Comparison of ENCODE assay signal across 8 cellular contexts in the genomic region with DNA sequence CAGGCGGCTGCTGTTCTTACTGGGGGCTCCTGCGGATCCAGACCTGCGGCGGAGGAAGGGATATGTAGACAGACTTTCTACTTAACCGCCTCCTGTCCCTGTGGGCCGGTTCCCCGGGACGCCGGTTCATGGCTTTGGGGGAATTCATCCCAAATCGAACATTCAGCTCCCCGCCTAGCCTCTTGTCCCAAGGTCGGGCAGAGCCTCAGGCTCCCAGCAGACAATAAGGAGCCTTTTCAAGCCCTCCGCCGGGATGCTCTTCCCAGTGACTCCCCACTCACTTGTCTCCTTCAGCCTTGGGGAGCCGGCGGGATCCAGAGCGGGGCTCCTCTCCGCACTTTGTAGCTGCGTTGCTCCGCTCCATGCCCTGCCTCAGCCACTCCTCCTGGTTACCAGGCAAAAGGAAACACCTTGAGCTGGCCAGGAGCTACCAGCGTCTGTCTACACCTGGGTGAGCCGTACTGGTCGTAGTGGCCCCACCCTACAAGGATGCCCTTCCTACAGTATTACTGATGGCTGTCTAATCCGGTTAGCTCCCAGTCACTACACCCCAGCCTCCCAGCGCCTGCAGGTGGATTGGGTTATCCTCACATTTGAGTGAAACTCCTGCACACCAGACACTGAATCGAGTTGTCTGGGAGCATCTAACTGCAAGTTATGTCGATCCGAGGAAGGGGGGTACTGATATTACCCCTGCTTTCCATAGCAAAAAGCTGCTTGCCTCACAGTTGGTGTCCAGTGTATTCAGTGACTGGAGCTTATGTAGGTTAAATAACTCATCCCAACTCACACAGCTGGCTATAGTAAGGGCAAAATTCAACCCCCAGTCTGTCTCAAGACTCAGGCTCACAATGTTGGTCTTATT. TPM values are rescaled to one million over a fixed set of nuclear protein-coding genes. Genes with fewer than 3 reads are reported as not detected.
DNase-seq lines count a peak whose midpoint lies in the region; ATAC-seq and TF ChIP-seq lines count a peak whose summit lies in the region.

A gene with protein sequence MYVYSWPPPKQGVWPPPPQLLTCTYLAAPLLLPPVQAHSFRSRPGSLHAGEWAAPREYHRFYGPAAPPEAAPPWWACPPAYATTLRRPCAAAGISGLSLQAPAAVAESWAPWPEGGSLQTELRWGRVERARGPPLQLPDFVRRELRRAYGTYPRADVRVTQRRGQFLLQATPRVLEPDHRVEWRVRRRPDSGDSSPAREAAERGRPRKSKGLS (minus strand): TSS at position 439 of the 865 bp plus-strand sequence. CDS start 450 bp downstream, outside the sequence.

- WGBS in mesenchymal stem cell, result 44% methylated on average over 28 of the region's 28 CpGs
- 30% methylated on average over 28 of the region's 28 CpGs for WGBS in urinary bladder

- peak within 1 kb of the TSS; percentile 96 for H4K8ac ChIP-seq in mesenchymal stem cell (ENCODE audit: low read length)

- no peak for ATAC-seq in CD4-positive, CD25-positive, alpha-beta regulatory T cell (ENCODE audit: low read depth in 2 of 2)
- ATAC-seq in HG02642 (IDR thresholded peaks at IDR 0.05; ENCODE audit: poor library complexity, unreplicated experiment), result no peak
- ATAC-seq in GM21529 (IDR thresholded peaks at IDR 0.05; ENCODE audit: unreplicated experiment), result no peak

- H4K91ac ChIP-seq in mesenchymal stem cell (ENCODE audit: low read length), result peak within 1 kb of the TSS; percentile 57

- peak within 1 kb of the TSS; percentile 44 for H3K4me3 ChIP-seq in CD4-positive, CD25-positive, alpha-beta regulatory T cell (ENCODE audit: low read depth, low read length)
- H3K4me3 ChIP-seq in brain microvascular endothelial cell (ENCODE audit: low read depth, low read length) (peak within 1 kb of the TSS; percentile 70), mesenchymal stem cell (ENCODE audit: insufficient read depth in 1 of 2, low read depth in 1 of 2, low read length in 2 of 2) (peak within 1 kb of the TSS; percentile 88 to 93), urinary bladder (ENCODE audit: low read depth, low read length) (peak within 1 kb of the TSS; percentile 88)

- H3K27ac ChIP-seq in CD4-positive, CD25-positive, alpha-beta regulatory T cell (ENCODE audit: insufficient read depth, low read length, poor library complexity, severe bottlenecking), result peak within 1 kb of the TSS; percentile 86
- H3K27ac ChIP-seq in KOPT-K1 (ENCODE audit: low read depth, low read length, poor library complexity, severe bottlenecking) (peak within 1 kb of the TSS; percentile 83), brain microvascular endothelial cell (no peak within 1 kb of the TSS), mesenchymal stem cell (ENCODE audit: low read length, poor library complexity, severe bottlenecking) (no peak within 1 kb of the TSS), urinary bladder (ENCODE audit: low read depth) (peak within 1 kb of the TSS; percentile 68)

- H3K18ac ChIP-seq in mesenchymal stem cell (ENCODE audit: low read depth in 1 of 2, low read length in 2 of 2), result peak within 1 kb of the TSS; percentile 66 to 82

- peak within 1 kb of the TSS in 1 of 2 experiments; percentile 14 for H3K23ac ChIP-seq in mesenchymal stem cell (ENCODE audit: low read length in 2 of 2)

- peak within 1 kb of the TSS; percentile 55 for H2AFZ ChIP-seq in mesenchymal stem cell (ENCODE audit: low read depth, low read length)

- peaks cover 9 to 29% (median 18%) of the 10 kb centered on the region in 4 donors for H3K4me1 Mint-ChIP-seq in CD4-positive, CD25-positive, alpha-beta regulatory T cell

- in situ Hi-C loops in brain microvascular endothelial cell (cut with HindIII; ENCODE audit: low pct_ligation_motif_present, low sequenced_read_pairs), result no loop called here

- H3K4me2 ChIP-seq in mesenchymal stem cell (ENCODE audit: low read length, poor library complexity, severe bottlenecking), result peak within 1 kb of the TSS; percentile 83

- H2BK12ac ChIP-seq in mesenchymal stem cell (ENCODE audit: low read length in 2 of 2), result peak within 1 kb of the TSS; percentile 38 to 63

- peaks cover 4% of the 10 kb centered on the region for H3K27me3 Mint-ChIP-seq in CD4-positive, CD25-positive, alpha-beta regulatory T cell

- peaks cover 7% of the 10 kb centered on the region for H3K36me3 Mint-ChIP-seq in CD4-positive, CD25-positive, alpha-beta regulatory T cell

- peak within 1 kb of the TSS; percentile 11 for H2BK120ac ChIP-seq in mesenchymal stem cell (ENCODE audit: low read depth, low read length)

- H3K36me3 ChIP-seq in CD4-positive, CD25-positive, alpha-beta regulatory T cell (ENCODE audit: control insufficient read depth, insufficient read depth, low read length), result peaks cover 5% of the 10 kb centered on the region
- H3K36me3 ChIP-seq in KOPT-K1 (ENCODE audit: insufficient read depth, low read length), result peaks cover 47% of the 10 kb centered on the region
- no peaks in the 10 kb centered on the region for H3K36me3 ChIP-seq in brain microvascular endothelial cell (replicated peaks)
- peaks cover 0 to 7% of the 10 kb centered on the region in 2 experiments for H3K36me3 ChIP-seq in mesenchymal stem cell (ENCODE audit: control insufficient read depth in 1 of 2, insufficient read depth in 2 of 2, low read depth in 1 of 2, low read length in 2 of 2)
- H3K36me3 ChIP-seq in urinary bladder (ENCODE audit: insufficient read depth), result no peaks in the 10 kb centered on the region

- H3K9ac ChIP-seq in mesenchymal stem cell (ENCODE audit: low read length), result peak within 1 kb of the TSS; percentile 87

- TF ChIP-seq CTCF in brain microvascular endothelial cell (IDR thresholded peaks at IDR 0.05; ENCODE audit: low read depth, low read length, missing control alignments), result no peak

- H2AK5ac ChIP-seq in mesenchymal stem cell (ENCODE audit: low read length, severe bottlenecking), result no peak within 1 kb of the TSS

- H3K14ac ChIP-seq in mesenchymal stem cell (ENCODE audit: low read length in 2 of 2), result peak within 1 kb of the TSS in 1 of 2 experiments; percentile 91

- peak within 1 kb of the TSS; percentile 95 for H2BK15ac ChIP-seq in mesenchymal stem cell (ENCODE audit: low read depth, poor library complexity, severe bottlenecking)

- peaks cover 27% of the 10 kb centered on the region for H3K4me1 ChIP-seq in CD4-positive, CD25-positive, alpha-beta regulatory T cell (ENCODE audit: control insufficient read depth, insufficient read depth, low read length, poor library complexity, severe bottlenecking)
- peaks cover 32% of the 10 kb centered on the region for H3K4me1 ChIP-seq in mesenchymal stem cell (ENCODE audit: control insufficient read depth, insufficient read depth, low read depth, low read length)
- no peaks in the 10 kb centered on the region for H3K4me1 ChIP-seq in urinary bladder (ENCODE audit: insufficient read depth)

- H3K9me3 ChIP-seq in CD4-positive, CD25-positive, alpha-beta regulatory T cell (ENCODE audit: control insufficient read depth in 2 of 2, low read length in 2 of 2), result no peaks in the 10 kb centered on the region
- H3K9me3 ChIP-seq in KOPT-K1 (ENCODE audit: insufficient read depth, low read length, poor library complexity, severe bottlenecking) (no peaks in the 10 kb centered on the region), mesenchymal stem cell (ENCODE audit: control insufficient read depth, low read length) (no peaks in the 10 kb centered on the region)

- peaks cover 0 to 1% (median 0%) of the 10 kb centered on the region in 7 donors for H3K9me3 Mint-ChIP-seq in CD4-positive, CD25-positive, alpha-beta regulatory T cell

- H3K27ac Mint-ChIP-seq in CD4-positive, CD25-positive, alpha-beta regulatory T cell, result peak within 1 kb of the TSS in 2 of 3 donors; percentile 65 to 97

- peaks cover 10% of the 10 kb centered on the region for H3K79me1 ChIP-seq in mesenchymal stem cell (replicated peaks; ENCODE audit: low read length, poor library complexity, severe bottlenecking)

- peak within 1 kb of the TSS; percentile 37 to 91 for H3K4ac ChIP-seq in mesenchymal stem cell (ENCODE audit: low read depth in 1 of 2, low read length in 2 of 2)

- DNase-seq in CD4-positive, CD25-positive, alpha-beta regulatory T cell, result peak in 1 of 3 donors; percentile 13
- DNase-seq in brain microvascular endothelial cell, result no peak
- peak; percentile 30 for DNase-seq in mesenchymal stem cell
- no peak for DNase-seq in pons (ENCODE audit: low spot score)

- H3K4me3 Mint-ChIP-seq in CD4-positive, CD25-positive, alpha-beta regulatory T cell, result peak within 1 kb of the TSS; percentile 94 to 96 (median 95)

- no peaks in the 10 kb centered on the region for H3K27me3 ChIP-seq in CD4-positive, CD25-positive, alpha-beta regulatory T cell (ENCODE audit: control insufficient read depth, insufficient read depth, low read length)
- no peaks in the 10 kb centered on the region for H3K27me3 ChIP-seq in brain microvascular endothelial cell (replicated peaks)
- H3K27me3 ChIP-seq in mesenchymal stem cell (ENCODE audit: control insufficient read depth in 1 of 2, insufficient read depth in 1 of 2, low read length in 2 of 2), result no peaks in the 10 kb centered on the region

- peak within 1 kb of the TSS; percentile 9 for H2BK5ac ChIP-seq in mesenchymal stem cell (ENCODE audit: low read depth, low read length, poor library complexity, severe bottlenecking)

RNA-seq across cellular contexts. Expression of the gene that starts here (rescaled TPM):
- 0.35 TPM for total RNA-seq in CD4-positive, CD25-positive, alpha-beta regulatory T cell
- 1 to 10 TPM in 1 of 4 donors, under 1 TPM in 3; 0.40 to 1.1 (median 0.55) TPM for polyA plus RNA-seq in CD4-positive, CD25-positive, alpha-beta regulatory T cell
- polyA plus RNA-seq in mesenchymal stem cell (2013, experiment 1 of 2), result not detected
- polyA plus RNA-seq in mesenchymal stem cell (2013, experiment 2 of 2), result 0.03 TPM
- total RNA-seq in urinary bladder, result not detected
- polyA plus RNA-seq in urinary bladder, result 0.11 TPM

Comparison
In these comparisons a context has a peak if more than half of its experiments do, and no peak if none do; other contexts are left out.
1. H3K27ac ChIP-seq: peak in CD4-positive, CD25-positive, alpha-beta regulatory T cell (single experiment), KOPT-K1 (single experiment) and urinary bladder (single experiment); none in brain microvascular endothelial cell (single experiment) and mesenchymal stem cell (single experiment).
2. Peak in every context shown above with its lines, with median percentiles within 50 percentile points of each other: H3K4me3 ChIP-seq.